Comparison of ENCODE assay signal across 9 cellular contexts in the genomic region with DNA sequence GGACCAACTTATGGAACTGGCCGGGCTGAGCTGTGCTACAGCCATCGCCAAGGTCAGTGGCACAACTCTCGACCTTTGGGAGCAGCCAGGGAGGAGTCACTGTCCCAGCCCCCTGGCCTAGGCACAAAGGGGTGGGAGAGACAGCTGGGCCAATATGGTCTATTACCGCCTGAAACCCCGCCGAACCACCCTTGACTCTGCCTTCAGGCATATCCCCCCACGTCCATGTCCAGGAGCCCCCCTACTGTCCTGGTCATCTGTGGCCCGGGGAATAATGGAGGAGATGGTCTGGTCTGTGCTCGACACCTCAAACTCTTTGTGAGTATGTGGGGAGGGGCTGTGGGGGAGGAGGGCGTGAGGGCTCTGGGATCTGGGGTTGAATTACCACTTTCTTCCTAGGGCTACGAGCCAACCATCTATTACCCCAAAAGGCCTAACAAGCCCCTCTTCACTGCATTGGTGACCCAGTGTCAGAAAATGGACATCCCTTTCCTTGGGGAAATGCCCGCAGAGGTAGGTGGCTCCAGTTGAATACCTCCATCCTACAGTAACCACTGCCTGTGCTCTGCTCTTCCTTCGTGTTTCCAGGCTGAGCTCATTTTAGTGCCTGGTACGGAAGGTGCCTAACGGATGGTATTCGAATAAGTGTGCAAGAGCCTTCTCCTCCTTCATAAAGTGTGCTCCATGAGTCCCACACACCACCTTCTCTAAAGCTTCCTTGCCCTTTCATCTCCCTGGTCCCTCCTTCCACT. TPM values are rescaled to one million over a fixed set of nuclear protein-coding genes. Genes with fewer than 3 reads are reported as not detected.
DNase-seq lines count a peak whose midpoint lies in the region; ATAC-seq, FAIRE-seq and TF ChIP-seq lines count a peak whose summit lies in the region.
"Had no signal": no experiment of that assay in that cellular context is flagged by ENCODE, and none has a peak within 500 bp of the region (broad histone marks: within the 10 kb centered on the region; RNA-seq: fewer than 3 reads in every experiment).

No MANE protein-coding gene starts in this region.

- peak overlapping the region; percentile 80 for H3K4me3 Mint-ChIP-seq in activated CD4-positive, alpha-beta T cell treated with anti-CD3 and anti-CD28 coated beads for 36 hours
- H3K4me3 Mint-ChIP-seq in activated naive CD8-positive, alpha-beta T cell treated with anti-CD3 and anti-CD28 coated beads, Interleukin-2, amount 10 ng/mL, durations not matched to agents 7 days and 5 days: peak overlapping the region; percentile 83

- H3K36me3 Mint-ChIP-seq in activated CD4-positive, alpha-beta T cell treated with anti-CD3 and anti-CD28 coated beads for 36 hours (ENCODE audit: low read depth): peaks cover 30% of the 10 kb centered on the region
- H3K36me3 Mint-ChIP-seq in activated naive CD8-positive, alpha-beta T cell treated with anti-CD3 and anti-CD28 coated beads, Interleukin-2, amount 10 ng/mL, durations not matched to agents 7 days and 5 days: peaks cover 12% of the 10 kb centered on the region

- no peaks in the 10 kb centered on the region for H4K20me1 ChIP-seq in keratinocyte (ENCODE audit: control insufficient read depth, extremely low read depth, insufficient read depth, low read length)

- H3K9me1 ChIP-seq in keratinocyte (ENCODE audit: control insufficient read depth, extremely low read depth, insufficient read depth, low read length): no peaks in the 10 kb centered on the region

- 28 to 39% methylated on average over 12 to 16 of the region's 16 CpGs for WGBS in testis, 2 donors

- no peaks in the 10 kb centered on the region for H3K9me3 ChIP-seq in keratinocyte (ENCODE audit: control insufficient read depth, low read depth, low read length)
- no peaks in the 10 kb centered on the region for H3K9me3 ChIP-seq in testis

- H3K4me1 Mint-ChIP-seq in activated CD4-positive, alpha-beta T cell treated with anti-CD3 and anti-CD28 coated beads for 36 hours: peaks cover 27% of the 10 kb centered on the region
- H3K4me1 Mint-ChIP-seq in activated naive CD8-positive, alpha-beta T cell treated with anti-CD3 and anti-CD28 coated beads, Interleukin-2, amount 10 ng/mL, durations not matched to agents 7 days and 5 days: peaks cover 21% of the 10 kb centered on the region

- intact Hi-C loops in activated CD4-positive, alpha-beta T cell treated with anti-CD3 and anti-CD28 coated beads for 36 hours (cut with DNase I, micrococcal nuclease): loop anchor here in 1 of 2 experiments (1.0 to 5.0 kb wide), 2 partner anchors 9 to 110 kb away; a partner anchor contains a TSS
- intact Hi-C loops in testis (cut with DNase I; ENCODE audit: low total_unique reads): no loop called here

- no peak for TF ChIP-seq POLR2A in testis (IDR thresholded peaks at IDR 0.05)

- H2AFZ ChIP-seq in keratinocyte (ENCODE audit: control insufficient read depth, low read length): peak overlapping the region; percentile 84

- no peaks in the 10 kb centered on the region for H3K27me3 Mint-ChIP-seq in activated CD4-positive, alpha-beta T cell treated with anti-CD3 and anti-CD28 coated beads for 36 hours
- H3K27me3 Mint-ChIP-seq in activated naive CD8-positive, alpha-beta T cell treated with anti-CD3 and anti-CD28 coated beads, Interleukin-2, amount 10 ng/mL, durations not matched to agents 7 days and 5 days: no peaks in the 10 kb centered on the region

- H3K4me2 ChIP-seq in keratinocyte (ENCODE audit: control insufficient read depth, extremely low read depth, insufficient read depth, low read depth, low read length): peak overlapping the region; percentile 99

- peak overlapping the region; percentile 75 for H3K27ac Mint-ChIP-seq in activated CD4-positive, alpha-beta T cell treated with anti-CD3 and anti-CD28 coated beads for 36 hours
- peak overlapping the region; percentile 65 for H3K27ac Mint-ChIP-seq in activated naive CD8-positive, alpha-beta T cell treated with anti-CD3 and anti-CD28 coated beads, Interleukin-2, amount 10 ng/mL, durations not matched to agents 7 days and 5 days

- peaks cover 11% of the 10 kb centered on the region for H3K79me2 ChIP-seq in keratinocyte (ENCODE audit: control insufficient read depth, insufficient read depth, low read length)

- dilution Hi-C loops in keratinocyte (cut with MboI; ENCODE audit: extremely low pct_ligation_motif_present, low sequenced_read_pairs): no loop called here

- no peak for ATAC-seq in activated CD4-positive, alpha-beta T cell treated with anti-CD3 and anti-CD28 coated beads for 36 hours
- ATAC-seq in activated naive CD8-positive, alpha-beta T cell treated with anti-CD3 and anti-CD28 coated beads, Interleukin-2, amount 10 ng/mL, durations not matched to agents 7 days and 5 days (ENCODE audit: low read depth): no peak
- no peak for ATAC-seq in HG02763 (IDR thresholded peaks at IDR 0.05; ENCODE audit: unreplicated experiment)
- ATAC-seq in HG03196 (IDR thresholded peaks at IDR 0.05; ENCODE audit: unreplicated experiment): no peak

- H3K9ac ChIP-seq in keratinocyte (ENCODE audit: control insufficient read depth, extremely low read depth, insufficient read depth, low read length): peak overlapping the region; percentile 86

- peak overlapping the region; percentile 73 to 88 (median 88) for H3K4me3 ChIP-seq in keratinocyte (ENCODE audit: control insufficient read depth in 2 of 3, extremely low read depth in 1 of 3, insufficient read depth in 2 of 3, low read depth in 1 of 3, low read length in 3 of 3)
- H3K4me3 ChIP-seq in testis: peak overlapping the region; percentile 73 to 86

- no peaks in the 10 kb centered on the region for H3K9me3 Mint-ChIP-seq in activated CD4-positive, alpha-beta T cell treated with anti-CD3 and anti-CD28 coated beads for 36 hours (ENCODE audit: low read depth)
- no peaks in the 10 kb centered on the region for H3K9me3 Mint-ChIP-seq in activated naive CD8-positive, alpha-beta T cell treated with anti-CD3 and anti-CD28 coated beads, Interleukin-2, amount 10 ng/mL, durations not matched to agents 7 days and 5 days

- no peak for FAIRE-seq in keratinocyte (lab: Jason Lieb, UNC)
- FAIRE-seq: G401.6 had no signal

- CTCF ChIA-PET in activated CD4-positive, alpha-beta T cell treated with anti-CD3 and anti-CD28 coated beads for 36 hours (lab: Charles Lee): interaction anchor here (0.5 to 2.4 kb wide), 15 partner anchors 8 to 267 kb away, joined by 3 to 19 read pairs (median 3); a partner anchor contains a TSS

- H3K27me3 ChIP-seq in keratinocyte (ENCODE audit: control insufficient read depth, extremely low read depth, insufficient read depth, low read length) (no peaks in the 10 kb centered on the region), testis (no peaks in the 10 kb centered on the region)

- peak overlapping the region; percentile 87 for H3K27ac ChIP-seq in keratinocyte (ENCODE audit: control insufficient read depth, insufficient read depth, low read length)
- peak overlapping the region; percentile 77 to 81 for H3K27ac ChIP-seq in testis

- peaks cover 11% of the 10 kb centered on the region for H3K4me1 ChIP-seq in keratinocyte (ENCODE audit: control insufficient read depth, extremely low read depth, insufficient read depth, low read length)
- H3K4me1 ChIP-seq in testis: peaks cover 24% of the 10 kb centered on the region

- no peak for TF ChIP-seq CTCF in keratinocyte (optimal IDR thresholded peaks at IDR 0.05 in 1 of 3, IDR thresholded peaks at IDR 0.05 in 1 of 3, conservative IDR thresholded peaks at IDR 0.05 in 1 of 3; ENCODE audit: extremely low read depth in 1 of 3, insufficient read depth in 2 of 3, low read length in 3 of 3)
- no peak for TF ChIP-seq CTCF in testis (IDR thresholded peaks at IDR 0.05)

- no peak for DNase-seq in activated CD4-positive, alpha-beta T cell treated with anti-CD3 and anti-CD28 coated beads for 36 hours
- no peak for DNase-seq in activated CD4-positive, alpha-beta T cell treated with anti-CD3 and anti-CD28 coated beads, Interleukin-2, amount 50 U/mL, for 1 hour
- DNase-seq in activated naive CD8-positive, alpha-beta T cell treated with anti-CD3 and anti-CD28 coated beads, Interleukin-2, amount 10 ng/mL, durations not matched to agents 7 days and 5 days: no peak
- DNase-seq in keratinocyte (ENCODE audit: low read depth, low spot score): no peak
- no peak for DNase-seq in testis
- DNase-seq in NCI-H2227 (lab: John Stamatoyannopoulos, UW; ENCODE audit: unreplicated experiment): no peak

- H3K36me3 ChIP-seq in keratinocyte (ENCODE audit: control insufficient read depth in 2 of 2, extremely low read depth in 1 of 2, insufficient read depth in 2 of 2, low read length in 2 of 2) (peaks cover 27 to 36% of the 10 kb centered on the region in 2 experiments), testis (ENCODE audit: low read depth, missing control alignments) (no peaks in the 10 kb centered on the region)

- POLR2A ChIA-PET in activated CD4-positive, alpha-beta T cell treated with anti-CD3 and anti-CD28 coated beads for 36 hours (lab: Charles Lee): interaction anchor here (1.0 to 1.6 kb wide), 4 partner anchors 32 to 207 kb away, joined by 3 to 4 read pairs (median 3); no protein-coding TSS in a partner anchor
- POLR2A ChIA-PET in activated naive CD8-positive, alpha-beta T cell treated with anti-CD3 and anti-CD28 coated beads, Interleukin-2, amount 10 ng/mL, durations not matched to agents 7 days and 5 days (lab: Charles Lee): interaction anchor here (1.1 to 3.2 kb wide), 12 partner anchors 9 to 135 kb away, joined by 3 to 34 read pairs (median 7); a partner anchor contains a TSS

RNA-seq across cellular contexts. Expression of a gene that starts 0.8 kb away (rescaled TPM):
- 10 to 100 TPM; 79.9 to 82.0 TPM for total RNA-seq in activated CD4-positive, alpha-beta T cell treated with anti-CD3 and anti-CD28 coated beads for 36 hours
- total RNA-seq in activated naive CD8-positive, alpha-beta T cell treated with anti-CD3 and anti-CD28 coated beads, Interleukin-2, amount 10 ng/mL, durations not matched to agents 7 days and 5 days: 10 to 100 TPM; 53.8 TPM
- 74.7 to 93.4 TPM (median 81.3 TPM) in 3 replicates for polyA plus RNA-seq in keratinocyte
- polyA plus RNA-seq in keratinocyte (2011; ENCODE audit: low read depth): 12.0 TPM
- polyA plus RNA-seq in keratinocyte (2011; cell fraction: cytosol; rRNA removed): 110 and 130 TPM in 2 replicates
- 51.8 and 72.4 TPM in 2 replicates for polyA plus RNA-seq in keratinocyte (2011; cell fraction: nucleus; rRNA removed)
- polyA plus RNA-seq in keratinocyte (2012; ENCODE audit: low replicate concordance): 92.1 and 108 TPM in 2 replicates
- 68.2 to 115 TPM (median 76.5 TPM) in 3 replicates for polyA minus RNA-seq in keratinocyte
- 75.4 TPM for polyA minus RNA-seq in keratinocyte (2011; cell fraction: cytosol; rRNA and poly(A)+ RNA removed)
- polyA minus RNA-seq in keratinocyte (2011; cell fraction: nucleus; rRNA and poly(A)+ RNA removed): 17.5 and 19.5 TPM in 2 replicates
- 100 to 1,000 TPM; 142 to 200 TPM for total RNA-seq in testis
- 110 TPM for polyA plus RNA-seq in testis (ENCODE audit: insufficient read depth, low read depth, low replicate concordance)

RNA-seq across cellular contexts. Expression of a gene that starts 8.9 kb away (rescaled TPM):
- 10 to 100 TPM; 38.5 to 48.7 TPM for total RNA-seq in activated CD4-positive, alpha-beta T cell treated with anti-CD3 and anti-CD28 coated beads for 36 hours
- total RNA-seq in activated naive CD8-positive, alpha-beta T cell treated with anti-CD3 and anti-CD28 coated beads, Interleukin-2, amount 10 ng/mL, durations not matched to agents 7 days and 5 days: 10 to 100 TPM; 29.7 to 31.1 TPM
- polyA plus RNA-seq in keratinocyte (31.8 to 48.9 TPM (median 43.5 TPM) in 3 replicates), testis (ENCODE audit: insufficient read depth, low read depth, low replicate concordance) (18.5 TPM)
- 21.5 TPM for polyA plus RNA-seq in keratinocyte (2011; ENCODE audit: low read depth)
- 32.0 and 41.4 TPM in 2 replicates for polyA plus RNA-seq in keratinocyte (2011; cell fraction: cytosol; rRNA removed)
- polyA plus RNA-seq in keratinocyte (2011; cell fraction: nucleus; rRNA removed): 43.6 and 52.9 TPM in 2 replicates
- 27.0 and 53.5 TPM in 2 replicates for polyA plus RNA-seq in keratinocyte (2012; ENCODE audit: low replicate concordance)
- polyA minus RNA-seq in keratinocyte: 30.0 to 49.1 TPM (median 34.6 TPM) in 3 replicates
- polyA minus RNA-seq in keratinocyte (2011; cell fraction: cytosol; rRNA and poly(A)+ RNA removed): 23.0 TPM
- 16.1 and 17.0 TPM in 2 replicates for polyA minus RNA-seq in keratinocyte (2011; cell fraction: nucleus; rRNA and poly(A)+ RNA removed)
- total RNA-seq in testis: 10 to 100 TPM; 21.6 to 26.7 TPM

RNA-seq across cellular contexts. Expression of a gene that starts 12.8 kb away (rescaled TPM):
- total RNA-seq in activated CD4-positive, alpha-beta T cell treated with anti-CD3 and anti-CD28 coated beads for 36 hours: 1 to 10 TPM; 7.3 to 9.1 TPM
- total RNA-seq in activated naive CD8-positive, alpha-beta T cell treated with anti-CD3 and anti-CD28 coated beads, Interleukin-2, amount 10 ng/mL, durations not matched to agents 7 days and 5 days: 10 to 100 TPM; 22.7 to 24.1 TPM
- polyA plus RNA-seq in keratinocyte: not detected in 3 replicates
- polyA plus RNA-seq in keratinocyte (2011; ENCODE audit: low read depth): not detected
- not detected in 2 replicates for polyA plus RNA-seq in keratinocyte (2011; cell fraction: cytosol; rRNA removed)
- not detected in 2 replicates for polyA plus RNA-seq in keratinocyte (2011; cell fraction: nucleus; rRNA removed)
- polyA plus RNA-seq in keratinocyte (2012; ENCODE audit: low replicate concordance): not detected in 2 replicates
- polyA minus RNA-seq in keratinocyte: not detected in 3 replicates
- not detected for polyA minus RNA-seq in keratinocyte (2011; cell fraction: cytosol; rRNA and poly(A)+ RNA removed)
- not detected in 2 replicates for polyA minus RNA-seq in keratinocyte (2011; cell fraction: nucleus; rRNA and poly(A)+ RNA removed)
- total RNA-seq in testis: not detected
- 0.38 TPM for polyA plus RNA-seq in testis (ENCODE audit: insufficient read depth, low read depth, low replicate concordance)

RNA-seq across cellular contexts. Expression of a gene that starts 20.0 kb away (rescaled TPM):
- 10 to 100 TPM; 14.9 to 16.0 TPM for total RNA-seq in activated CD4-positive, alpha-beta T cell treated with anti-CD3 and anti-CD28 coated beads for 36 hours
- total RNA-seq in activated naive CD8-positive, alpha-beta T cell treated with anti-CD3 and anti-CD28 coated beads, Interleukin-2, amount 10 ng/mL, durations not matched to agents 7 days and 5 days: 10 to 100 TPM; 26.1 to 30.3 TPM
- 1.5 to 5.7 TPM (median 5.3 TPM) in 3 replicates for polyA plus RNA-seq in keratinocyte
- 0.07 TPM for polyA plus RNA-seq in keratinocyte (2011; ENCODE audit: low read depth)
- polyA plus RNA-seq in keratinocyte (2011; cell fraction: cytosol; rRNA removed): 0.73 and 0.81 TPM in 2 replicates
- 5.6 and 6.2 TPM in 2 replicates for polyA plus RNA-seq in keratinocyte (2011; cell fraction: nucleus; rRNA removed)
- 0.10 and 5.7 TPM in 2 replicates for polyA plus RNA-seq in keratinocyte (2012; ENCODE audit: low replicate concordance)
- polyA minus RNA-seq in keratinocyte: 1.8 to 21.8 TPM (median 13.0 TPM) in 3 replicates
- 1.7 TPM for polyA minus RNA-seq in keratinocyte (2011; cell fraction: cytosol; rRNA and poly(A)+ RNA removed)
- 2.0 and 2.4 TPM in 2 replicates for polyA minus RNA-seq in keratinocyte (2011; cell fraction: nucleus; rRNA and poly(A)+ RNA removed)
- 10 to 100 TPM in 1 of 2 donors, 1 to 10 TPM in 1; 8.2 to 13.4 TPM for total RNA-seq in testis
- 5.6 TPM for polyA plus RNA-seq in testis (ENCODE audit: insufficient read depth, low read depth, low replicate concordance)

RNA-seq across cellular contexts. Expression of a gene that starts 26.9 kb away (rescaled TPM):
- under 1 TPM in 1 of 2 experiments, not detected in 1; 0.34 TPM for total RNA-seq in activated CD4-positive, alpha-beta T cell treated with anti-CD3 and anti-CD28 coated beads for 36 hours
- under 1 TPM in 1 of 2 experiments, not detected in 1; 0.17 TPM for total RNA-seq in activated naive CD8-positive, alpha-beta T cell treated with anti-CD3 and anti-CD28 coated beads, Interleukin-2, amount 10 ng/mL, durations not matched to agents 7 days and 5 days
- polyA plus RNA-seq in keratinocyte (not detected in 3 replicates), testis (ENCODE audit: insufficient read depth, low read depth, low replicate concordance) (1.5 TPM)
- not detected for polyA plus RNA-seq in keratinocyte (2011; ENCODE audit: low read depth)
- not detected in 2 replicates for polyA plus RNA-seq in keratinocyte (2011; cell fraction: cytosol; rRNA removed)
- polyA plus RNA-seq in keratinocyte (2011; cell fraction: nucleus; rRNA removed): 0.22 TPM in 1 of 2 replicates, not detected in the other
- not detected in 2 replicates for polyA plus RNA-seq in keratinocyte (2012; ENCODE audit: low replicate concordance)
- not detected in 3 replicates for polyA minus RNA-seq in keratinocyte
- not detected for polyA minus RNA-seq in keratinocyte (2011; cell fraction: cytosol; rRNA and poly(A)+ RNA removed)
- polyA minus RNA-seq in keratinocyte (2011; cell fraction: nucleus; rRNA and poly(A)+ RNA removed): not detected in 2 replicates
- 1 to 10 TPM; 5.5 to 6.0 TPM for total RNA-seq in testis

Comparison
In these comparisons a context has a peak if more than half of its experiments do, and no peak if none do; other contexts are left out.
1. RNA of a gene that starts 12.8 kb away (total RNA-seq): 22.7 to 24.1 TPM in activated naive CD8-positive, alpha-beta T cell treated with anti-CD3 and anti-CD28 coated beads, Interleukin-2, amount 10 ng/mL, durations not matched to agents 7 days and 5 days and 7.3 to 9.1 TPM in activated CD4-positive, alpha-beta T cell treated with anti-CD3 and anti-CD28 coated beads for 36 hours; not detected in testis; every median in the first group is over 4 times any median in the second.